In the genomic region with DNA sequence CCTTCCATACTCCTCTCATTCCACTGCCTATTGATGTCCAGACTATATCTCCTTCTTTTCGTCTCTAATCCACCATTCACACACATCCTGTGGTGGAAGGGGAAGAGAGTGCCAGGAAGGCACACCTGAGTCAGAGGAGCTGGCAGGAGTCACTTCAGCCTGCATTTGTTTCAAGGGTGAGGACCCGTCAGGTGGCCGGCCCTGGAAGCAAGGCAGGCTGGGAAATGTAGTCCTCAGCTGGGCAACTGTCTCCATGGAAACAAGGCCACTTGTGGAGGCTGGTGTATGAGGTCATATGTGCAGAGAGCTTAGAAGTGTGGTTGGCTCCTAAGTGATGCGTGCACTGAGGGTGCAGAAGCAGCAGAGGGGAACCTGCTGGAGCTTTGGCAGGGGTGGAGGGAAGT, we compare ENCODE assay signal across 8 cellular contexts.
DNase-seq lines count a peak whose midpoint lies in the region; ATAC-seq and TF ChIP-seq lines count a peak whose summit lies in the region.

No MANE protein-coding gene starts in this region.

- no peaks in the 10 kb centered on the region for H4K20me1 ChIP-seq in mammary epithelial cell (ENCODE audit: insufficient read depth, low read length)

- H3K4me3 ChIP-seq in mammary epithelial cell (replicated peaks in 1 of 3; ENCODE audit: insufficient read depth in 1 of 3, low read depth in 2 of 3, low read length in 3 of 3) (no peak overlapping the region), parathyroid adenoma (ENCODE audit: low read depth, low read length) (peak overlapping the region; percentile 31)

- no peak overlapping the region for H3K4me2 ChIP-seq in mammary epithelial cell (ENCODE audit: insufficient read depth, low read depth, low read length)
- peak overlapping the region; percentile 60 for H3K4me2 ChIP-seq in parathyroid adenoma (ENCODE audit: low read length)

- dilution Hi-C loops in mammary epithelial cell (cut with HindIII; ENCODE audit: low sequenced_read_pairs), result no loop called here

- H3K4me1 ChIP-seq in mammary epithelial cell (ENCODE audit: insufficient read depth, low read length) (no peaks in the 10 kb centered on the region), parathyroid adenoma (no peaks in the 10 kb centered on the region)

- peak; percentile 35 to 92 (median 69) for DNase-seq in NCI-H1417 (lab: John Stamatoyannopoulos, UW)
- DNase-seq in NCI-H1417 treated with DMSO at 0.1 percent for 48 hours (lab: John Stamatoyannopoulos, UW), result no peak
- peak; percentile 92 for DNase-seq in NCI-H2029 (lab: John Stamatoyannopoulos, UW)
- DNase-seq in mammary epithelial cell, result peak; percentile 49

- no TSS peak for BruUV-seq in mammary epithelial cell (replicated peaks; lab: Mats Ljungman, UMichigan)

- no peaks in the 10 kb centered on the region for H3K79me2 ChIP-seq in mammary epithelial cell (ENCODE audit: insufficient read depth, low read length)
- no peaks in the 10 kb centered on the region for H3K79me2 ChIP-seq in parathyroid adenoma

- in situ Hi-C loops in mammary epithelial cell (cut with MboI; ENCODE audit: low sequenced_read_pairs in 2 of 2), result loop anchor here in 1 of 2 donors (25.0 kb wide), 1 partner anchor 287 kb away; a partner anchor contains a TSS

- CTCF ChIA-PET in mammary epithelial cell (lab: Charles Lee; ENCODE audit: low non-redundant PET), result no interaction called here

- intact Hi-C loops in mammary epithelial cell (cut with micrococcal nuclease), result no loop called here

- H3K9me3 ChIP-seq in mammary epithelial cell (replicated peaks; ENCODE audit: insufficient read depth, low read length) (no peaks in the 10 kb centered on the region), parathyroid adenoma (ENCODE audit: control insufficient read depth, low read length) (no peaks in the 10 kb centered on the region)

- H3K27me3 ChIP-seq in mammary epithelial cell (ENCODE audit: insufficient read depth, low read length), result peaks cover 1% of the 10 kb centered on the region
- H3K27me3 ChIP-seq in parathyroid adenoma (ENCODE audit: control insufficient read depth, insufficient read depth, low read length), result no peaks in the 10 kb centered on the region

- H3K36me3 ChIP-seq in mammary epithelial cell (ENCODE audit: insufficient read depth, low read length), result no peaks in the 10 kb centered on the region
- H3K36me3 ChIP-seq in parathyroid adenoma (ENCODE audit: control insufficient read depth, insufficient read depth, low read length), result no peaks in the 10 kb centered on the region

- 0% methylated on average over 3 of the region's 4 CpGs for WGBS in mammary epithelial cell (ENCODE audit: low coverage, missing lambda C conversion rate)

- no peak overlapping the region for H3K9ac ChIP-seq in mammary epithelial cell (ENCODE audit: insufficient read depth, low read length)
- H3K9ac ChIP-seq in parathyroid adenoma, result no peak overlapping the region

- H3K27ac ChIP-seq in mammary epithelial cell (ENCODE audit: insufficient read depth, low read depth, low read length), result no peak overlapping the region
- H3K27ac ChIP-seq in parathyroid adenoma, result no peak overlapping the region

- H2AFZ ChIP-seq in mammary epithelial cell (ENCODE audit: low read depth, low read length) (no peak overlapping the region), parathyroid adenoma (no peak overlapping the region)

- ATAC-seq in GM21825 (IDR thresholded peaks at IDR 0.05; ENCODE audit: unreplicated experiment), result peak; percentile 75
- no peak for ATAC-seq in HG02870 (IDR thresholded peaks at IDR 0.05; ENCODE audit: unreplicated experiment)
- no peak for ATAC-seq in GM18520 (IDR thresholded peaks at IDR 0.05; ENCODE audit: unreplicated experiment)

- no peak for TF ChIP-seq CTCF in mammary epithelial cell (conservative IDR thresholded peaks at IDR 0.05 in 1 of 2, IDR thresholded peaks at IDR 0.05 in 1 of 2; ENCODE audit: extremely low read depth in 1 of 2, insufficient read depth in 1 of 2, low read depth in 1 of 2, low read length in 2 of 2)
- no peak for TF ChIP-seq CTCF in parathyroid adenoma (IDR thresholded peaks at IDR 0.05)
